ENCODE assay signal across 1 cellular context in the genomic region with DNA sequence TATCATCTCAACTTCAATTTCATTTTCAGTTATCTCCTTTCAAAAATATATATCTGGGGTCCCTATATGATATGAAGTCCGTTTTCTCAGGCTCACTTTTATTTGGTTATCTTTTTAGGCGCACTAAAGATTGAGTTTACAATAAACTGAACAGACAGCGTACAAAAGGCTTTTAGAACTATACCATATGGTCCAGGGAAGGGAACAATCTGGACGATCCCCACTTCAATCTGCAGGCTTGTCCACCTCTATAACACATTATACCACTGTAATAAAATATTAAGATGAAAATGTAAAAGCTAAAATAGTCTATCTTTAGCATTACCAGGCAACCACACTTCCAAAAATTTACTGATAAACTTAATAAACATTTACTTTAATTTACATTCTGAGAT.
A peak's percentile ranks its signal among the peaks of the same experiment; 100 is the strongest.
TF ChIP-seq lines count a peak whose summit lies in the region.

No MANE protein-coding gene starts in this region.

TF ChIP-seq in K562, 482 proteins besides CTCF, POLR2A, EP300 and RAD21 (continued from another document and continues in another):
- TF ChIP-seq, protein P1, sequence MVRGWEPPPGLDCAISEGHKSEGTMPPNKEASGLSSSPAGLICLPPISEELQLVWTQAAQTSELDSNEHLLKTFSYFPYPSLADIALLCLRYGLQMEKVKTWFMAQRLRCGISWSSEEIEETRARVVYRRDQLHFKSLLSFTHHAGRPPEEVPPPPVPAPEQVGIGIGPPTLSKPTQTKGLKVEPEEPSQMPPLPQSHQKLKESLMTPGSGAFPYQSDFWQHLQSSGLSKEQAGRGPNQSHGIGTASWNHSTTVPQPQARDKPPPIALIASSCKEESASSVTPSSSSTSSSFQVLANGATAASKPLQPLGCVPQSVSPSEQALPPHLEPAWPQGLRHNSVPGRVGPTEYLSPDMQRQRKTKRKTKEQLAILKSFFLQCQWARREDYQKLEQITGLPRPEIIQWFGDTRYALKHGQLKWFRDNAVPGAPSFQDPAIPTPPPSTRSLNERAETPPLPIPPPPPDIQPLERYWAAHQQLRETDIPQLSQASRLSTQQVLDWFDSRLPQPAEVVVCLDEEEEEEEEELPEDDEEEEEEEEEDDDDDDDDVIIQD (CRISPR knock-in tag; IDR thresholded peaks at IDR 0.05): no peak
- TF ChIP-seq POU5F1 (IDR thresholded peaks at IDR 0.05; ENCODE audit: borderline replicate concordance, low read depth, low read length, partially characterized antibody) (no peak), BACH1 (tag; IDR thresholded peaks at IDR 0.05) (0 out of 2 replicates have a peak, but pooled peaks have one; percentile 4), ETS2 (tag; IDR thresholded peaks at IDR 0.05; ENCODE audit: borderline replicate concordance, poor library complexity, severe bottlenecking) (no peak), NEUROD1 (IDR thresholded peaks at IDR 0.05; ENCODE audit: borderline replicate concordance, low read depth, low read length, partially characterized antibody) (no peak), HOXB6 (CRISPR knock-in tag; IDR thresholded peaks at IDR 0.05; ENCODE audit: borderline replicate concordance) (no peak), TBL1XR1 (IDR thresholded peaks at IDR 0.05; ENCODE audit: low read length in 2 of 2) (no peak), TAL1 (IDR thresholded peaks at IDR 0.05) (no peak), ARID2 (IDR thresholded peaks at IDR 0.05) (no peak), ZNF224 (CRISPR knock-in tag; IDR thresholded peaks at IDR 0.05) (no peak), MAFF (IDR thresholded peaks at IDR 0.05; ENCODE audit: low read length) (no peak), ZBTB7A (IDR thresholded peaks at IDR 0.05; ENCODE audit: borderline replicate concordance, control insufficient read depth, low read depth, low read length) (no peak), ZNF696 (CRISPR knock-in tag; conservative IDR thresholded peaks at IDR 0.05) (no peak), XRCC5 (IDR thresholded peaks at IDR 0.05; ENCODE audit: low read depth, low read length) (no peak), MEIS2 (IDR thresholded peaks at IDR 0.05; ENCODE audit: partially characterized antibody) (no peak), RFX1 (IDR thresholded peaks at IDR 0.05) (no peak), U2AF2 (optimal IDR thresholded peaks at IDR 0.05; ENCODE audit: low read depth, low read length) (no peak), SRSF1 (IDR thresholded peaks at IDR 0.05; ENCODE audit: low read depth, low read length) (no peak), XRCC4 (IDR thresholded peaks at IDR 0.05; ENCODE audit: extremely low read depth, insufficient read depth, insufficient read length) (no peak), TRIM28 (IDR thresholded peaks at IDR 0.05) (no peak), TEAD1 (CRISPR knock-in tag; IDR thresholded peaks at IDR 0.05) (0 out of 4 replicates have a peak, but pooled peaks of 1 of the 2 experiments have one; percentile 0), ATF7 (IDR thresholded peaks at IDR 0.05) (no peak), ZNF431 (CRISPR knock-in tag; IDR thresholded peaks at IDR 0.05) (no peak), MTA1 (IDR thresholded peaks at IDR 0.05; ENCODE audit: borderline replicate concordance) (no peak), MAZ (CRISPR knock-in tag; conservative IDR thresholded peaks at IDR 0.05 in 1 of 2, IDR thresholded peaks at IDR 0.05 in 1 of 2) (0 out of 4 replicates have a peak, but pooled peaks of 1 of the 2 experiments have one; percentile 12), ZSCAN29 (IDR thresholded peaks at IDR 0.05) (no peak), MAFG (tag; conservative IDR thresholded peaks at IDR 0.05) (no peak), HLTF (IDR thresholded peaks at IDR 0.05) (no peak), COPS2 (conservative IDR thresholded peaks at IDR 0.05) (no peak), FOXP1 (CRISPR knock-in tag; IDR thresholded peaks at IDR 0.05) (no peak), NFRKB (IDR thresholded peaks at IDR 0.05; ENCODE audit: low read depth) (peak; percentile 49; the same call in 1 of the 2 replicates), HMG20A (CRISPR knock-in tag; conservative IDR thresholded peaks at IDR 0.05) (no peak), CBX1 (IDR thresholded peaks at IDR 0.05; ENCODE audit: low read depth) (no peak), FOSL1 (tag; conservative IDR thresholded peaks at IDR 0.05) (no peak), NR2C2 (CRISPR knock-in tag; IDR thresholded peaks at IDR 0.05) (no peak), NR2C2 (tag; IDR thresholded peaks at IDR 0.05) (no peak), NFE2 (IDR thresholded peaks at IDR 0.05; ENCODE audit: low read depth) (no peak), ZNF77 (CRISPR knock-in tag; IDR thresholded peaks at IDR 0.05) (no peak), MECOM (CRISPR knock-in tag; IDR thresholded peaks at IDR 0.05) (0 out of 2 replicates have a peak, but pooled peaks have one; percentile 22), ZKSCAN8 (CRISPR knock-in tag; IDR thresholded peaks at IDR 0.05) (peak; percentile 32; the same call in 1 of the 2 replicates), BDP1 (IDR thresholded peaks at IDR 0.05; ENCODE audit: insufficient read depth, insufficient read length) (no peak)
- TF ChIP-seq, protein P2, sequence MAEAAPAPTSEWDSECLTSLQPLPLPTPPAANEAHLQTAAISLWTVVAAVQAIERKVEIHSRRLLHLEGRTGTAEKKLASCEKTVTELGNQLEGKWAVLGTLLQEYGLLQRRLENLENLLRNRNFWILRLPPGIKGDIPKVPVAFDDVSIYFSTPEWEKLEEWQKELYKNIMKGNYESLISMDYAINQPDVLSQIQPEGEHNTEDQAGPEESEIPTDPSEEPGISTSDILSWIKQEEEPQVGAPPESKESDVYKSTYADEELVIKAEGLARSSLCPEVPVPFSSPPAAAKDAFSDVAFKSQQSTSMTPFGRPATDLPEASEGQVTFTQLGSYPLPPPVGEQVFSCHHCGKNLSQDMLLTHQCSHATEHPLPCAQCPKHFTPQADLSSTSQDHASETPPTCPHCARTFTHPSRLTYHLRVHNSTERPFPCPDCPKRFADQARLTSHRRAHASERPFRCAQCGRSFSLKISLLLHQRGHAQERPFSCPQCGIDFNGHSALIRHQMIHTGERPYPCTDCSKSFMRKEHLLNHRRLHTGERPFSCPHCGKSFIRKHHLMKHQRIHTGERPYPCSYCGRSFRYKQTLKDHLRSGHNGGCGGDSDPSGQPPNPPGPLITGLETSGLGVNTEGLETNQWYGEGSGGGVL (CRISPR knock-in tag; IDR thresholded peaks at IDR 0.05): no peak
- TF ChIP-seq, protein P3, sequence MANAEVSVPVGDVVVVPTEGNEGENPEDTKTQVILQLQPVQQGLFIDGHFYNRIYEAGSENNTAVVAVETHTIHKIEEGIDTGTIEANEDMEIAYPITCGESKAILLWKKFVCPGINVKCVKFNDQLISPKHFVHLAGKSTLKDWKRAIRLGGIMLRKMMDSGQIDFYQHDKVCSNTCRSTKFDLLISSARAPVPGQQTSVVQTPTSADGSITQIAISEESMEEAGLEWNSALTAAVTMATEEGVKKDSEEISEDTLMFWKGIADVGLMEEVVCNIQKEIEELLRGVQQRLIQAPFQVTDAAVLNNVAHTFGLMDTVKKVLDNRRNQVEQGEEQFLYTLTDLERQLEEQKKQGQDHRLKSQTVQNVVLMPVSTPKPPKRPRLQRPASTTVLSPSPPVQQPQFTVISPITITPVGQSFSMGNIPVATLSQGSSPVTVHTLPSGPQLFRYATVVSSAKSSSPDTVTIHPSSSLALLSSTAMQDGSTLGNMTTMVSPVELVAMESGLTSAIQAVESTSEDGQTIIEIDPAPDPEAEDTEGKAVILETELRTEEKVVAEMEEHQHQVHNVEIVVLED (CRISPR knock-in tag; IDR thresholded peaks at IDR 0.05): no peak
- TF ChIP-seq, protein P4, sequence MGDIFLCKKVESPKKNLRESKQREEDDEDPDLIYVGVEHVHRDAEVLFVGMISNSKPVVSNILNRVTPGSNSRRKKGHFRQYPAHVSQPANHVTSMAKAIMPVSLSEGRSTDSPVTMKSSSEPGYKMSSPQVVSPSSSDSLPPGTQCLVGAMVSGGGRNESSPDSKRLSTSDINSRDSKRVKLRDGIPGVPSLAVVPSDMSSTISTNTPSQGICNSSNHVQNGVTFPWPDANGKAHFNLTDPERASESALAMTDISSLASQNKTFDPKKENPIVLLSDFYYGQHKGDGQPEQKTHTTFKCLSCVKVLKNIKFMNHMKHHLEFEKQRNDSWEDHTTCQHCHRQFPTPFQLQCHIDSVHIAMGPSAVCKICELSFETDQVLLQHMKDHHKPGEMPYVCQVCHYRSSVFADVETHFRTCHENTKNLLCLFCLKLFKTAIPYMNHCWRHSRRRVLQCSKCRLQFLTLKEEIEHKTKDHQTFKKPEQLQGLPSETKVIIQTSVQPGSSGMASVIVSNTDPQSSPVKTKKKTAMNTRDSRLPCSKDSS (IDR thresholded peaks at IDR 0.05; ENCODE audit: low read depth, partially characterized antibody): no peak
- TF ChIP-seq, protein P5, sequence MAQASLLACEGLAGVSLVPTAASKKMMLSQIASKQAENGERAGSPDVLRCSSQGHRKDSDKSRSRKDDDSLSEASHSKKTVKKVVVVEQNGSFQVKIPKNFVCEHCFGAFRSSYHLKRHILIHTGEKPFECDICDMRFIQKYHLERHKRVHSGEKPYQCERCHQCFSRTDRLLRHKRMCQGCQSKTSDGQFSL (CRISPR knock-in tag; IDR thresholded peaks at IDR 0.05): no peak
- TF ChIP-seq, protein P5 (tag; IDR thresholded peaks at IDR 0.05): no peak
- TF ChIP-seq, protein P6, sequence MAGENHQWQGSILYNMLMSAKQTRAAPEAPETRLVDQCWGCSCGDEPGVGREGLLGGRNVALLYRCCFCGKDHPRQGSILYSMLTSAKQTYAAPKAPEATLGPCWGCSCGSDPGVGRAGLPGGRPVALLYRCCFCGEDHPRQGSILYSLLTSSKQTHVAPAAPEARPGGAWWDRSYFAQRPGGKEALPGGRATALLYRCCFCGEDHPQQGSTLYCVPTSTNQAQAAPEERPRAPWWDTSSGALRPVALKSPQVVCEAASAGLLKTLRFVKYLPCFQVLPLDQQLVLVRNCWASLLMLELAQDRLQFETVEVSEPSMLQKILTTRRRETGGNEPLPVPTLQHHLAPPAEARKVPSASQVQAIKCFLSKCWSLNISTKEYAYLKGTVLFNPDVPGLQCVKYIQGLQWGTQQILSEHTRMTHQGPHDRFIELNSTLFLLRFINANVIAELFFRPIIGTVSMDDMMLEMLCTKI (IDR thresholded peaks at IDR 0.05; ENCODE audit: partially characterized antibody): no peak
- TF ChIP-seq, protein P7, sequence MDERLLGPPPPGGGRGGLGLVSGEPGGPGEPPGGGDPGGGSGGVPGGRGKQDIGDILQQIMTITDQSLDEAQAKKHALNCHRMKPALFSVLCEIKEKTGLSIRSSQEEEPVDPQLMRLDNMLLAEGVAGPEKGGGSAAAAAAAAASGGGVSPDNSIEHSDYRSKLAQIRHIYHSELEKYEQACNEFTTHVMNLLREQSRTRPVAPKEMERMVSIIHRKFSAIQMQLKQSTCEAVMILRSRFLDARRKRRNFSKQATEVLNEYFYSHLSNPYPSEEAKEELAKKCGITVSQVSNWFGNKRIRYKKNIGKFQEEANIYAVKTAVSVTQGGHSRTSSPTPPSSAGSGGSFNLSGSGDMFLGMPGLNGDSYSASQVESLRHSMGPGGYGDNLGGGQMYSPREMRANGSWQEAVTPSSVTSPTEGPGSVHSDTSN (CRISPR knock-in tag; IDR thresholded peaks at IDR 0.05; ENCODE audit: low read depth): no peak
- TF ChIP-seq, protein P7 (tag; conservative IDR thresholded peaks at IDR 0.05; ENCODE audit: low read depth): no peak
- TF ChIP-seq, protein P8, sequence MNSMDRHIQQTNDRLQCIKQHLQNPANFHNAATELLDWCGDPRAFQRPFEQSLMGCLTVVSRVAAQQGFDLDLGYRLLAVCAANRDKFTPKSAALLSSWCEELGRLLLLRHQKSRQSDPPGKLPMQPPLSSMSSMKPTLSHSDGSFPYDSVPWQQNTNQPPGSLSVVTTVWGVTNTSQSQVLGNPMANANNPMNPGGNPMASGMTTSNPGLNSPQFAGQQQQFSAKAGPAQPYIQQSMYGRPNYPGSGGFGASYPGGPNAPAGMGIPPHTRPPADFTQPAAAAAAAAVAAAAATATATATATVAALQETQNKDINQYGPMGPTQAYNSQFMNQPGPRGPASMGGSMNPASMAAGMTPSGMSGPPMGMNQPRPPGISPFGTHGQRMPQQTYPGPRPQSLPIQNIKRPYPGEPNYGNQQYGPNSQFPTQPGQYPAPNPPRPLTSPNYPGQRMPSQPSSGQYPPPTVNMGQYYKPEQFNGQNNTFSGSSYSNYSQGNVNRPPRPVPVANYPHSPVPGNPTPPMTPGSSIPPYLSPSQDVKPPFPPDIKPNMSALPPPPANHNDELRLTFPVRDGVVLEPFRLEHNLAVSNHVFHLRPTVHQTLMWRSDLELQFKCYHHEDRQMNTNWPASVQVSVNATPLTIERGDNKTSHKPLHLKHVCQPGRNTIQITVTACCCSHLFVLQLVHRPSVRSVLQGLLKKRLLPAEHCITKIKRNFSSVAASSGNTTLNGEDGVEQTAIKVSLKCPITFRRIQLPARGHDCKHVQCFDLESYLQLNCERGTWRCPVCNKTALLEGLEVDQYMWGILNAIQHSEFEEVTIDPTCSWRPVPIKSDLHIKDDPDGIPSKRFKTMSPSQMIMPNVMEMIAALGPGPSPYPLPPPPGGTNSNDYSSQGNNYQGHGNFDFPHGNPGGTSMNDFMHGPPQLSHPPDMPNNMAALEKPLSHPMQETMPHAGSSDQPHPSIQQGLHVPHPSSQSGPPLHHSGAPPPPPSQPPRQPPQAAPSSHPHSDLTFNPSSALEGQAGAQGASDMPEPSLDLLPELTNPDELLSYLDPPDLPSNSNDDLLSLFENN (IDR thresholded peaks at IDR 0.05; ENCODE audit: low read depth in 2 of 2, low read length in 2 of 2): no peak
- TF ChIP-seq, protein P9, sequence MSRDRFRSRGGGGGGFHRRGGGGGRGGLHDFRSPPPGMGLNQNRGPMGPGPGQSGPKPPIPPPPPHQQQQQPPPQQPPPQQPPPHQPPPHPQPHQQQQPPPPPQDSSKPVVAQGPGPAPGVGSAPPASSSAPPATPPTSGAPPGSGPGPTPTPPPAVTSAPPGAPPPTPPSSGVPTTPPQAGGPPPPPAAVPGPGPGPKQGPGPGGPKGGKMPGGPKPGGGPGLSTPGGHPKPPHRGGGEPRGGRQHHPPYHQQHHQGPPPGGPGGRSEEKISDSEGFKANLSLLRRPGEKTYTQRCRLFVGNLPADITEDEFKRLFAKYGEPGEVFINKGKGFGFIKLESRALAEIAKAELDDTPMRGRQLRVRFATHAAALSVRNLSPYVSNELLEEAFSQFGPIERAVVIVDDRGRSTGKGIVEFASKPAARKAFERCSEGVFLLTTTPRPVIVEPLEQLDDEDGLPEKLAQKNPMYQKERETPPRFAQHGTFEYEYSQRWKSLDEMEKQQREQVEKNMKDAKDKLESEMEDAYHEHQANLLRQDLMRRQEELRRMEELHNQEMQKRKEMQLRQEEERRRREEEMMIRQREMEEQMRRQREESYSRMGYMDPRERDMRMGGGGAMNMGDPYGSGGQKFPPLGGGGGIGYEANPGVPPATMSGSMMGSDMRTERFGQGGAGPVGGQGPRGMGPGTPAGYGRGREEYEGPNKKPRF (IDR thresholded peaks at IDR 0.05; ENCODE audit: low read depth, low read length): no peak
